8 cellular contexts compared by ENCODE assay signal in the genomic region with DNA sequence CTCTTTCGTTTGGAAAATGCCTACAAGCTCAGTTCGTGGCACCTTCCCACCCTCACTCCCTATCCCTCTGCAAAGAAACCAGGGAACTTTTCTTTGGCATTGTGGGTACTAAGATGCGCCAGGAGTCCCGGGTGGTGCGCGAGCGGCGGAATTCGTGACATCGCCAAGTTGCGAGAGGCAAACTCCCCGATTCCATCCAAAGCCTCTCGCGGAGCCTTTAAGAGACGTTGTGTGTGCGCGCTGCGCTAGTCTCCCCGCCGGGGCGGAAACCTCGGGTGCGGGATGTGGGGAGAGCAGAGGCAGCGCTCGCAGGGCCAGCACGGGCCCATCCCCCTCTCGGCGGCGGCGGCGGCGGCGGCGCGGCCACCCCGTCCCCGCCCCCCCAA. TPM values are rescaled to one million over a fixed set of nuclear protein-coding genes. Genes with fewer than 3 reads are reported as not detected.
DNase-seq lines count a peak whose midpoint lies in the region; ATAC-seq and TF ChIP-seq lines count a peak whose summit lies in the region.

No MANE protein-coding gene starts in this region.

- H3K27me3 ChIP-seq in parathyroid adenoma (ENCODE audit: control insufficient read depth, insufficient read depth, low read length), result no peaks in the 10 kb centered on the region

- ATAC-seq in GM18505 (IDR thresholded peaks at IDR 0.05; ENCODE audit: unreplicated experiment) (peak; percentile 38), HG03460 (IDR thresholded peaks at IDR 0.05; ENCODE audit: unreplicated experiment) (peak; percentile 18)

- H3K36me3 ChIP-seq in parathyroid adenoma (ENCODE audit: control insufficient read depth, insufficient read depth, low read length), result no peaks in the 10 kb centered on the region

- H3K4me1 ChIP-seq in parathyroid adenoma, result no peaks in the 10 kb centered on the region

- peak overlapping the region; percentile 78 for H2AFZ ChIP-seq in parathyroid adenoma

- DNase-seq in A172 (ENCODE audit: low spot score), result peak; percentile 61
- peak; percentile 82 to 93 for DNase-seq in foreskin fibroblast
- no peak for DNase-seq in mucosa of gallbladder (ENCODE audit: low spot score)
- no peak for DNase-seq in NCI-H1048 (lab: John Stamatoyannopoulos, UW)

- peak overlapping the region; percentile 87 for H3K4me2 ChIP-seq in parathyroid adenoma (ENCODE audit: low read length)

- H3K4me3 ChIP-seq in foreskin fibroblast (ENCODE audit: low read depth in 1 of 2, low read length in 2 of 2) (peak overlapping the region; percentile 73 to 86), parathyroid adenoma (ENCODE audit: low read depth, low read length) (peak overlapping the region; percentile 73)

- H3K27ac ChIP-seq in VCaP (peak overlapping the region; percentile 100), parathyroid adenoma (peak overlapping the region; percentile 97)

- peak overlapping the region; percentile 53 for H3K9ac ChIP-seq in parathyroid adenoma

- TF ChIP-seq POLR2A in GM18505 (IDR thresholded peaks at IDR 0.05; ENCODE audit: borderline replicate concordance, extremely low read depth, insufficient read depth, insufficient read length), result no peak

- no peaks in the 10 kb centered on the region for H3K9me3 ChIP-seq in parathyroid adenoma (ENCODE audit: control insufficient read depth, low read length)

- peaks cover 29% of the 10 kb centered on the region for H3K79me2 ChIP-seq in parathyroid adenoma

- TF ChIP-seq CTCF in VCaP (conservative IDR thresholded peaks at IDR 0.05) (no peak), foreskin fibroblast (IDR thresholded peaks at IDR 0.05; ENCODE audit: low read depth, low read length) (no peak), parathyroid adenoma (IDR thresholded peaks at IDR 0.05) (no peak)

RNA-seq across cellular contexts. Expression of gene NR2F2, which starts 0.4 kb away (rescaled TPM):
- 9.2 and 16.2 TPM in 2 replicates for total RNA-seq in A172 (2014; rRNA removed; shearing (Covaris generic))
- 288 TPM for total RNA-seq in mucosa of gallbladder

Comparison
In these comparisons a context has a peak if more than half of its experiments do, and no peak if none do; other contexts are left out.
1. DNase-seq: peak in A172 (single experiment) and foreskin fibroblast (2 of 2); none in mucosa of gallbladder (single experiment) and NCI-H1048 (single experiment).
2. RNA of gene NR2F2, which starts 0.4 kb away (total RNA-seq): 288 TPM in mucosa of gallbladder (single experiment); 9.2 to 16.2 TPM in A172; every median in the first group is over 10 times any median in the second.